Comparison of ENCODE assay signal across 1 cellular context in the genomic region with DNA sequence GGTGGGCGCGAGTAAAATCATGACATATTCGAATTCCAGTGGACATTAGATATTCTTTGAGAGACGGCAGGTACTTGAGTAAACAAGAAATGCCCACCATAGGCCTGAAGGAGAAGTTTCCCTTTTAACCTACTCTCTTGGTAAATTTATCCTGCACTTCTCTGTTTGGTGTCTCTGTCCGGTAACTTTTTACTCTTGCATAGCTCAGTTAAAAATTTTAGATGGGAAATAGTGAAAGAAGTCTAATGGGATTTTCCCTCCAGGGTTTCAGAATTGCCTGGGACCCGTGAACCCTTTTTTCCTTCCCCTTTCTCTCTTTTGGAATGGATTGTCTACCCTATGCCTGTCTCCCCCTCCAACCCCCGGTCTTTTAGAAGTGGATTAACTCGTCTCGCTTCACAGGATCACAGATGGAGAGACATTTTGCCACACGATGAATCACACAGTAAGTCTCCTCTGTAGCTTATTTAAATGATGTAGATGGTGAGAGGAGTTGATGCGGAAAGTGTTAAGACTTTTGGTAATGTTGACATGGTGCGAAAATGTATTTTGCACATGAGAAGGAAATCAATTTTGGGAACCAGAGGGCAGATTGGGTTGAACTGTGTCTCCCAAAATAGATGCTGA.
TF ChIP-seq lines count a peak whose summit lies in the region.

No MANE protein-coding gene starts in this region.

TF ChIP-seq in GM12878, 131 proteins besides CTCF, POLR2A, EP300 and RAD21 (continued from another document):
- TF ChIP-seq, protein P1, sequence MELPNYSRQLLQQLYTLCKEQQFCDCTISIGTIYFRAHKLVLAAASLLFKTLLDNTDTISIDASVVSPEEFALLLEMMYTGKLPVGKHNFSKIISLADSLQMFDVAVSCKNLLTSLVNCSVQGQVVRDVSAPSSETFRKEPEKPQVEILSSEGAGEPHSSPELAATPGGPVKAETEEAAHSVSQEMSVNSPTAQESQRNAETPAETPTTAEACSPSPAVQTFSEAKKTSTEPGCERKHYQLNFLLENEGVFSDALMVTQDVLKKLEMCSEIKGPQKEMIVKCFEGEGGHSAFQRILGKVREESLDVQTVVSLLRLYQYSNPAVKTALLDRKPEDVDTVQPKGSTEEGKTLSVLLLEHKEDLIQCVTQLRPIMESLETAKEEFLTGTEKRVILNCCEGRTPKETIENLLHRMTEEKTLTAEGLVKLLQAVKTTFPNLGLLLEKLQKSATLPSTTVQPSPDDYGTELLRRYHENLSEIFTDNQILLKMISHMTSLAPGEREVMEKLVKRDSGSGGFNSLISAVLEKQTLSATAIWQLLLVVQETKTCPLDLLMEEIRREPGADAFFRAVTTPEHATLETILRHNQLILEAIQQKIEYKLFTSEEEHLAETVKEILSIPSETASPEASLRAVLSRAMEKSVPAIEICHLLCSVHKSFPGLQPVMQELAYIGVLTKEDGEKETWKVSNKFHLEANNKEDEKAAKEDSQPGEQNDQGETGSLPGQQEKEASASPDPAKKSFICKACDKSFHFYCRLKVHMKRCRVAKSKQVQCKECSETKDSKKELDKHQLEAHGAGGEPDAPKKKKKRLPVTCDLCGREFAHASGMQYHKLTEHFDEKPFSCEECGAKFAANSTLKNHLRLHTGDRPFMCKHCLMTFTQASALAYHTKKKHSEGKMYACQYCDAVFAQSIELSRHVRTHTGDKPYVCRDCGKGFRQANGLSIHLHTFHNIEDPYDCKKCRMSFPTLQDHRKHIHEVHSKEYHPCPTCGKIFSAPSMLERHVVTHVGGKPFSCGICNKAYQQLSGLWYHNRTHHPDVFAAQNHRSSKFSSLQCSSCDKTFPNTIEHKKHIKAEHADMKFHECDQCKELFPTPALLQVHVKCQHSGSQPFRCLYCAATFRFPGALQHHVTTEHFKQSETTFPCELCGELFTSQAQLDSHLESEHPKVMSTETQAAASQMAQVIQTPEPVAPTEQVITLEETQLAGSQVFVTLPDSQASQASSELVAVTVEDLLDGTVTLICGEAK (IDR thresholded peaks at IDR 0.05; ENCODE audit: borderline replicate concordance): 0 out of 2 replicates have a peak, but pooled peaks have one; percentile 5
